ENCODE assay signal across 24 cellular contexts in the genomic region with DNA sequence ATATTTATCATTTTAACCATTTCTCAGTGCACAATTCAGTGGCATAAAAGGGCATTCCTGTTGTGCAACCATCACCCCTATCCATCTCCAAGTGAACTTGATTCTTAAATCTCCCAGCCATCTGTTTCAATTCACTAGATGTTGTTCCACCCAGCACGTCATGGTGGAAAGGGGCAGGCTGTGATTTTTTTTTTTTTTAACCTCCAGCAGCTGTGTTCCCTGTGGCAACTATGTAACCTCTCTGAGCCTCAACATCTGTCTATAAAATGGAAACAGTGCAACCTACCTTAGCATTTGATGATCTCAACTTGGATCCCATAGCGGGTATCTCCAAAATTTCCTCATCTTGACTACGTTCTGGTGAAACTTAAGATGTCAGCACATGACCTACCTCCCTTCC.
"Had no signal": no experiment of that assay in that cellular context is flagged by ENCODE, and none has a peak within 500 bp of the region (broad histone marks: within the 10 kb centered on the region; RNA-seq: fewer than 3 reads in every experiment).

No MANE protein-coding gene starts in this region.

- H3K4me1 ChIP-seq: left ventricle myocardium inferior, psoas muscle, right atrium auricular region, tibial artery had no signal

- DNase-seq: activated CD4-positive, alpha-beta memory T cell treated with anti-CD3 and anti-CD28 coated beads, Interleukin-2, amount 10 ng/mL, durations not matched to agents 7 days and 5 days; activated CD4-positive, alpha-beta T cell treated with anti-CD3 and anti-CD28 coated beads, Interleukin-2, amount 10 ng/mL, durations not matched to agents 24 days and 14 days; activated CD4-positive, CD25-positive, alpha-beta regulatory T cell; activated CD8-positive, alpha-beta memory T cell treated with anti-CD3 and anti-CD28 coated beads, Interleukin-2, amount 10 ng/mL, durations not matched to agents 7 days and 5 days; activated gamma-delta T cell; activated naive CD4-positive, alpha-beta T cell treated with anti-CD3 and anti-CD28 coated beads, Interleukin-2, amount 50 U/mL, for 16 hours; activated naive CD8-positive, alpha-beta T cell treated with anti-CD3 and anti-CD28 coated beads, Interleukin-2, amount 50 U/mL, for 24 hours; activated T-cell treated with anti-CD3 and anti-CD28 coated beads for 4 hours; cortex of kidney; foreskin melanocyte; immature natural killer cell; left ventricle myocardium inferior; midbrain; ovary; psoas muscle; stimulated activated CD4-positive, alpha-beta T cell treated with anti-CD3 and anti-CD28 coated beads, Interleukin-2, amount 100 ng/mL, for 24 hours; stimulated activated naive CD8-positive, alpha-beta T cell treated with anti-CD3 and anti-CD28 coated beads, Interleukin-15, amount 100 ng/mL, for 72 hours; T-helper 17 cell; tibial artery had no signal

- H3K27ac ChIP-seq: epithelial cell of prostate, left ventricle myocardium inferior, neutrophil, ovary, psoas muscle, right atrium auricular region, skin epidermis, tibial artery had no signal

- ATAC-seq: activated CD8-positive, alpha-beta memory T cell treated with anti-CD3 and anti-CD28 coated beads, Interleukin-2, amount 10 ng/mL, durations not matched to agents 7 days and 5 days; activated naive CD8-positive, alpha-beta T cell treated with anti-CD3 and anti-CD28 coated beads, Interleukin-2, amount 50 U/mL, for 24 hours; psoas muscle; stimulated activated effector memory CD8-positive, alpha-beta T cell treated with anti-CD3 and anti-CD28 coated beads, Interleukin-12 subunit alpha, Interleukin-12 subunit beta, amount 100 ng/mL, for 72 hours; stimulated activated naive CD8-positive, alpha-beta T cell treated with anti-CD3 and anti-CD28 coated beads, Interleukin-15, amount 100 ng/mL, for 72 hours; T-helper 17 cell had no signal

- H3K9me3 ChIP-seq: neutrophil, ovary had no signal

- H3K27me3 ChIP-seq: neutrophil, ovary, right atrium auricular region, tibial artery had no signal

- H3K4me3 ChIP-seq: left ventricle myocardium inferior, ovary, psoas muscle, right atrium auricular region, skin epidermis, tibial artery had no signal

- H3K36me3 ChIP-seq: left ventricle myocardium inferior, neutrophil, ovary, right atrium auricular region, tibial artery had no signal
